Comparison of ENCODE assay signal across 20 cellular contexts in the genomic region with DNA sequence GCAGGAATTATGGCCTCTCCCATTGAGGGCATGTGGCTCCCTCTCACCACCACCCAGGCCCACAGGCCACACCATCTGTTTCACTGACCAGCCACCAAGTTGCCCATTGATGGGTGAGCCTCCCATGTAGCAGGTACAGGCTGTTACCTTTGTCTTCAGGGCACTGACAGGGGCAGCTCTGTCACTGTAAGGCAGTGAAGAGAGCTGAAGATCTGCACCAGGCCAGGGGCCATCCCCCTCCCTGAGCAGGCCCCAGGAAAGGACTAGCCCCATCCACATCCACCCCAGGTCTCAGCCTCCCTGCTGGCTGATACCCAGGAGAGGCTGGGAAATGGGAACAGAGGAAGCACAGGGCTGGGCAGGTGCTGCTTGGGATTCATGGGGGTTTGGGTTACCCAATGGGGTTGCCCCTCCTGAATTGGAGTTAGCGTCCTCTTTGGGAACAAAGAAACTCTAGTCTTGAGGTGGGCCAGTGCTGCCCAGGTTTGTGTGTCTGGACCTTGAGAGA.
DNase-seq lines count a peak whose midpoint lies in the region; ATAC-seq and TF ChIP-seq lines count a peak whose summit lies in the region.
"Had no signal": no experiment of that assay in that cellular context is flagged by ENCODE, and none has a peak within 500 bp of the region (broad histone marks: within the 10 kb centered on the region; RNA-seq: fewer than 3 reads in every experiment).

No MANE protein-coding gene starts in this region.

- TF ChIP-seq POLR2A in spleen (IDR thresholded peaks at IDR 0.05) (no peak), tibial nerve (IDR thresholded peaks at IDR 0.05) (no peak)

- no peaks in the 10 kb centered on the region for H3K4me1 ChIP-seq in left ventricle myocardium inferior
- H3K4me1 ChIP-seq in spleen: no peaks in the 10 kb centered on the region
- H3K4me1 ChIP-seq in tibial nerve: no peaks in the 10 kb centered on the region
- H3K4me1 ChIP-seq: A549; BE2C; BLaER1 treated with 17β-estradiol and CSF1 and Interleukin-3, amounts not matched to agents 10 nM and 100 nM had no signal

- 56 to 89% (median 70%) methylated on average over 1 of the region's 1 CpG for WGBS in spleen, 5 donors
- 90 to 91% methylated on average over 1 of the region's 1 CpG for WGBS in tibial nerve, 2 donors

- H3K27ac ChIP-seq in left ventricle myocardium inferior (replicated peaks) (no peak overlapping the region), spleen (no peak overlapping the region), tibial nerve (no peak overlapping the region)
- H3K27ac ChIP-seq: A549; BLaER1 treated with 17β-estradiol and CSF1 and Interleukin-3, amounts not matched to agents 10 nM and 100 nM had no signal

- intact Hi-C loops in Right ventricle myocardium superior (cut with DNase I) (no loop called here), left ventricle myocardium inferior (cut with micrococcal nuclease) (no loop called here), spleen (cut with DNase I; ENCODE audit: low total_unique reads) (no loop called here)

- peaks cover 5% of the 10 kb centered on the region for H3K9me3 ChIP-seq in left ventricle myocardium inferior (replicated peaks)
- H3K9me3 ChIP-seq in spleen: peaks cover 0 to 94% (median 81%) of the 10 kb centered on the region in 8 donors
- peaks cover 0 to 61% (median 0%) of the 10 kb centered on the region in 4 donors for H3K9me3 ChIP-seq in tibial nerve
- H3K9me3 ChIP-seq: A549 had no signal

- TF ChIP-seq EP300 in tibial nerve (IDR thresholded peaks at IDR 0.05): no peak

- H3K27me3 ChIP-seq in left ventricle myocardium inferior (ENCODE audit: low read depth) (no peaks in the 10 kb centered on the region), spleen (replicated peaks in 1 of 7) (no peaks in the 10 kb centered on the region), tibial nerve (no peaks in the 10 kb centered on the region)
- H3K27me3 ChIP-seq: BE2C; BLaER1 treated with 17β-estradiol and CSF1 and Interleukin-3, amounts not matched to agents 10 nM and 100 nM had no signal

- ATAC-seq in Right ventricle myocardium superior (ENCODE audit: poor library complexity): no peak
- ATAC-seq in left lobe of liver: no peak
- ATAC-seq: A549, GM23338, HCT116 had no signal

- H3K36me3 ChIP-seq in left ventricle myocardium inferior: no peaks in the 10 kb centered on the region
- H3K36me3 ChIP-seq in spleen: no peaks in the 10 kb centered on the region
- no peaks in the 10 kb centered on the region for H3K36me3 ChIP-seq in tibial nerve
- H3K36me3 ChIP-seq: BE2C; BLaER1 treated with 17β-estradiol and CSF1 and Interleukin-3, amounts not matched to agents 10 nM and 100 nM had no signal

- DNase-seq in Right ventricle myocardium superior (peak; percentile 5), left ventricle myocardium inferior (no peak), left lobe of liver (ENCODE audit: low spot score) (peak; percentile 24), spleen (peak; percentile 34), tibial nerve (ENCODE audit: low spot score in 2 of 2) (no peak), NCI-H2029 (lab: John Stamatoyannopoulos, UW) (no peak)
- DNase-seq in stimulated activated CD4-positive, alpha-beta T cell treated with anti-CD3 and anti-CD28 coated beads, Interleukin-4, amount 100 ng/mL, for 1 hour: no peak
- DNase-seq: 8988T; ACHN; AML-193; BE2C; Calu3; CD4-positive, alpha-beta memory T cell; COR-L47; DND-41; H9 had no signal

- no peak for TF ChIP-seq CTCF in left ventricle myocardium inferior (IDR thresholded peaks at IDR 0.05; ENCODE audit: borderline replicate concordance)
- TF ChIP-seq CTCF in spleen (IDR thresholded peaks at IDR 0.05 in 8 of 11, conservative IDR thresholded peaks at IDR 0.05 in 3 of 11): no peak
- TF ChIP-seq CTCF in tibial nerve (IDR thresholded peaks at IDR 0.05): no peak

- H3K4me3 ChIP-seq in left ventricle myocardium inferior (no peak overlapping the region), spleen (no peak overlapping the region), tibial nerve (no peak overlapping the region)
- H3K4me3 ChIP-seq: A549; BLaER1 treated with 17β-estradiol and CSF1 and Interleukin-3, amounts not matched to agents 10 nM and 100 nM; GM23338 had no signal

Comparison
In these comparisons a context has a peak if more than half of its experiments do, and no peak if none do; other contexts are left out.
1. DNase-seq: peak in Right ventricle myocardium superior (single experiment), left lobe of liver (single experiment) and spleen (single experiment); none in left ventricle myocardium inferior (single experiment), tibial nerve (0 of 2), stimulated activated CD4-positive, alpha-beta T cell treated with anti-CD3 and anti-CD28 coated beads, Interleukin-4, amount 100 ng/mL, for 1 hour (single experiment) and NCI-H2029 (single experiment).